Comparison of ENCODE assay signal across 1 cellular context in the genomic region with DNA sequence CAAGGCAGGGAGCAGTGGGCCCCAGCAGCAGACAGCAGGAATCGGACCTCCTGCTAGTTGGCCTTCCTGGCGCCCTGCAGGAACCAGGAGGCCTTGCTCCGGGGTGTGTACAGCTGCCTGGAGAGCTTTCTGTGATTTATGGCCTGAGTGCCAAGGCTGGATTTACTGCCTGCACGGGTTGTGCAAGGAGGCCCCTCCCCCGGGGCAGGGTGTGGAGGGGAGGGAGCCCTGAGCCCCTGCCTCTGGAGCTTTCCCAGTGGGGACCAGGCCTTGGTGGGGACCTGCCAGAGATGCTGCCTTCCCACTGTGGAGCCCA.
TF ChIP-seq lines count a peak whose summit lies in the region.

No MANE protein-coding gene starts in this region.

TF ChIP-seq in GM23338, 12 proteins besides CTCF, POLR2A, EP300 and RAD21 (continued from another document):
- TF ChIP-seq EZH2phosphoT487 (IDR thresholded peaks at IDR 0.05; ENCODE audit: unreplicated experiment), result no peak
